In the genomic region with DNA sequence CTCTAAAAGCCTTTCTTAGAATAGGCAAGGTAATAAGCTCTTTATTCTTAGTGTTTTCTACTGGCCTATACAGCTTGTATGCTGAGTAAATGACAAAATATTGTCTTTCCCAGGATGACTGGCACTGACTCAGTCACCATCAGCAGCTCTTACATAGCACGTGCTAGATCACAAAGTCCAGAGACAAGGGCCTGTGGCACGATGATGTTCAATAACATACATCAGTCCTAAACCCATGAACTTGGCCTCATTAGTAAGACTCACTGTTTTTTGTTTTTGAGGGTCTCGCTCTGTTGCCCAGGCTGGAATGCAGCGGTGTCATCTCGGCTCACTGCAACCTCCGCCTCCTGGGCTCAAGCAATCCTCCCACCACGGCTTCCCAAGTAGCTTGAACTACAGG, we compare ENCODE assay signal across 11 cellular contexts. TPM values are rescaled to one million over a fixed set of nuclear protein-coding genes. Genes with fewer than 3 reads are reported as not detected.
DNase-seq lines count a peak whose midpoint lies in the region; ATAC-seq and TF ChIP-seq lines count a peak whose summit lies in the region.
"Had no signal": no experiment of that assay in that cellular context is flagged by ENCODE, and none has a peak within 500 bp of the region (broad histone marks: within the 10 kb centered on the region; RNA-seq: fewer than 3 reads in every experiment).

No MANE protein-coding gene starts in this region.

- DNase-seq in EH (ENCODE audit: low read depth) (peak; percentile 33), M059J (ENCODE audit: low read depth) (peak; percentile 26), chondrocyte (ENCODE audit: low spot score) (no peak), osteocyte (ENCODE audit: extremely low spot score, unreplicated experiment) (no peak), DMS114 treated with DMSO at 0.1 percent for 48 hours (lab: John Stamatoyannopoulos, UW; ENCODE audit: unreplicated experiment) (no peak), ecto neural progenitor cell (ENCODE audit: low spot score) (no peak)
- no peak for DNase-seq in activated effector memory CD4-positive, alpha-beta T cell treated with anti-CD3 and anti-CD28 coated beads, Interleukin-2, amount 50 U/mL, for 16 hours
- DNase-seq: colonic mucosa, head of caudate nucleus, NCI-H345 had no signal

- no peak for ATAC-seq in HG02840 (IDR thresholded peaks at IDR 0.05; ENCODE audit: low FRiP score, unreplicated experiment)

- TF ChIP-seq CTCF in chondrocyte (IDR thresholded peaks at IDR 0.05) = no peak
- no peak for TF ChIP-seq CTCF in osteocyte (IDR thresholded peaks at IDR 0.05)

- peaks cover 87% of the 10 kb centered on the region for H3K4me1 Mint-ChIP-seq in chondrocyte (ENCODE audit: low read depth)
- peaks cover 84% of the 10 kb centered on the region for H3K4me1 Mint-ChIP-seq in osteocyte (ENCODE audit: unreplicated experiment)

- no peaks in the 10 kb centered on the region for H3K9me3 Mint-ChIP-seq in chondrocyte (ENCODE audit: low read depth)
- no peaks in the 10 kb centered on the region for H3K9me3 Mint-ChIP-seq in osteocyte (ENCODE audit: unreplicated experiment)

- H3K27me3 Mint-ChIP-seq in chondrocyte (ENCODE audit: low read depth) (no peaks in the 10 kb centered on the region), osteocyte (ENCODE audit: unreplicated experiment) (no peaks in the 10 kb centered on the region)

- H3K36me3 Mint-ChIP-seq in chondrocyte (ENCODE audit: low read depth) = no peaks in the 10 kb centered on the region
- H3K36me3 Mint-ChIP-seq in osteocyte (ENCODE audit: unreplicated experiment) = no peaks in the 10 kb centered on the region

- peak overlapping the region; percentile 88 for H3K27ac Mint-ChIP-seq in chondrocyte (ENCODE audit: unreplicated experiment)
- H3K27ac Mint-ChIP-seq in osteocyte (ENCODE audit: unreplicated experiment) = peak overlapping the region; percentile 50

- no peak overlapping the region for H3K4me3 Mint-ChIP-seq in chondrocyte (ENCODE audit: unreplicated experiment)
- H3K4me3 Mint-ChIP-seq in osteocyte (ENCODE audit: unreplicated experiment) = no peak overlapping the region

RNA-seq across cellular contexts. Expression of gene CELF1, which starts 42.7 kb away (rescaled TPM):
- total RNA-seq in M059J (2014; rRNA removed; shearing (Covaris generic)) = 50.0 and 73.1 TPM in 2 replicates
- total RNA-seq in chondrocyte (82.2 to 90.2 TPM (median 87.7 TPM) in 3 replicates), osteocyte (88.6 and 100 TPM in 2 replicates)

RNA-seq across cellular contexts. Expression of gene PTPMT1, which starts 55.2 kb away (rescaled TPM):
- total RNA-seq in M059J (2014; rRNA removed; shearing (Covaris generic)) = 183 and 234 TPM in 2 replicates
- total RNA-seq in chondrocyte (40.4 to 48.8 TPM (median 43.5 TPM) in 3 replicates), osteocyte (49.3 and 50.3 TPM in 2 replicates)

Comparison
In these comparisons a context has a peak if more than half of its experiments do, and no peak if none do; other contexts are left out.
1. DNase-seq: peak in EH (single experiment) and M059J (single experiment); none in chondrocyte (single experiment), osteocyte (single experiment), activated effector memory CD4-positive, alpha-beta T cell treated with anti-CD3 and anti-CD28 coated beads, Interleukin-2, amount 50 U/mL, for 16 hours (single experiment), DMS114 treated with DMSO at 0.1 percent for 48 hours (single experiment) and ecto neural progenitor cell (single experiment).